In genomic region chr20:63293866-63294535, GRCh38 we compare ENCODE assay signal across 22 cellular contexts.
"Had no signal": no experiment of that assay in that cellular context is flagged by ENCODE, and none has a peak within 500 bp of the region (broad histone marks: within the 10 kb centered on the region; RNA-seq: fewer than 3 reads in every experiment).

No MANE protein-coding gene starts in this region.

- ATAC-seq: activated CD8-positive, alpha-beta T cell treated with anti-CD3 and anti-CD28 coated beads for 36 hours; heart right ventricle; naive thymus-derived CD8-positive, alpha-beta T cell had no signal

- DNase-seq: activated CD4-positive, alpha-beta T cell treated with anti-CD3 and anti-CD28 coated beads, Interleukin-2, amount 10 ng/mL, durations not matched to agents 7 days and 5 days; activated CD4-positive, CD25-positive, alpha-beta regulatory T cell treated with anti-CD3 and anti-CD28 coated beads, Interleukin-2, amount 50 U/mL, for 72 hours; activated CD8-positive, alpha-beta T cell treated with anti-CD3 and anti-CD28 coated beads for 36 hours; activated gamma-delta T cell treated with Interleukin-2 at 50 U/mL for 16 hours; adrenal gland; brain microvascular endothelial cell; caudate nucleus; effector CD4-positive, alpha-beta T cell; foreskin fibroblast; immature natural killer cell; left ventricle myocardium inferior; ovary; stimulated activated CD4-positive, alpha-beta T cell treated with anti-CD3 and anti-CD28 coated beads, Interleukin-4, amount 100 ng/mL, for 24 hours; stimulated activated naive CD4-positive, alpha-beta T cell treated with Interleukin-2 at 50 U/mL for 16 hours; substantia nigra; thyroid gland had no signal

- H3K36me3 ChIP-seq: adrenal gland, ovary, prostate gland had no signal

- H3K4me3 ChIP-seq: adrenal gland, ascending aorta, heart right ventricle, left ventricle myocardium inferior, ovary, prostate gland, right atrium auricular region, thyroid gland had no signal

- H3K27me3 ChIP-seq: thyroid gland had no signal

- H3K9me3 ChIP-seq: adrenal gland, ascending aorta, heart right ventricle, left ventricle myocardium inferior, ovary, prostate gland, right atrium auricular region, thyroid gland had no signal

- H3K27ac ChIP-seq: adrenal gland, ascending aorta, brain microvascular endothelial cell, heart right ventricle, left ventricle myocardium inferior, ovary, prostate gland, right atrium auricular region, thyroid gland, VCaP had no signal

- H3K4me1 ChIP-seq: adrenal gland, ascending aorta, prostate gland, thyroid gland had no signal
